10 cellular contexts compared by ENCODE assay signal in genomic region chr4:38105475-38105874, GRCh38.
A peak's percentile ranks its signal among the peaks of the same experiment; 100 is the strongest.
DNase-seq lines count a peak whose midpoint lies in the region; ATAC-seq and TF ChIP-seq lines count a peak whose summit lies in the region.
"Had no signal": no experiment of that assay in that cellular context is flagged by ENCODE, and none has a peak within 500 bp of the region (broad histone marks: within the 10 kb centered on the region; RNA-seq: fewer than 3 reads in every experiment).

No MANE protein-coding gene starts in this region.

- H4K20me1 ChIP-seq in smooth muscle cell (ENCODE audit: low read depth): no peaks in the 10 kb centered on the region

- no peak overlapping the region for H2AFZ ChIP-seq in smooth muscle cell (ENCODE audit: low read depth)

- peaks cover 8% of the 10 kb centered on the region for H3F3A ChIP-seq in smooth muscle cell (ENCODE audit: low read depth)

- no peak overlapping the region for H3K4me2 ChIP-seq in smooth muscle cell

- H3K27me3 ChIP-seq in smooth muscle cell (ENCODE audit: low read depth): no peaks in the 10 kb centered on the region

- peaks cover 4% of the 10 kb centered on the region for H3K4me1 ChIP-seq in smooth muscle cell (ENCODE audit: low read depth)

- H3K4me3 ChIP-seq in smooth muscle cell: no peak overlapping the region

- ATAC-seq in GM18508 (IDR thresholded peaks at IDR 0.05; ENCODE audit: insufficient read depth, unreplicated experiment) (peak; percentile 78), GM19455 (IDR thresholded peaks at IDR 0.05; ENCODE audit: unreplicated experiment) (peak; percentile 90), HG02981 (IDR thresholded peaks at IDR 0.05; ENCODE audit: unreplicated experiment) (peak; percentile 81)

- no peaks in the 10 kb centered on the region for H3K36me3 ChIP-seq in smooth muscle cell (ENCODE audit: low read depth)

- TF ChIP-seq CTCF in smooth muscle cell (IDR thresholded peaks at IDR 0.05; ENCODE audit: borderline replicate concordance, insufficient read depth, poor library complexity, severe bottlenecking): no peak

- no peaks in the 10 kb centered on the region for H3K9me3 ChIP-seq in smooth muscle cell (replicated peaks; ENCODE audit: low read depth)

- 100% methylated on average over 1 of the region's 1 CpG for WGBS in smooth muscle cell (ENCODE audit: low lambda C conversion rate)

- no peaks in the 10 kb centered on the region for H3K79me2 ChIP-seq in smooth muscle cell (ENCODE audit: low read depth)

- DNase-seq in NCI-H2029 (lab: John Stamatoyannopoulos, UW) (peak; percentile 45), NCI-H1105 (lab: John Stamatoyannopoulos, UW) (no peak), smooth muscle cell (lab: John Stamatoyannopoulos, UW; ENCODE audit: unreplicated experiment) (no peak), D341Med (ENCODE audit: low spot score) (no peak), retina (no peak)
- DNase-seq: activated CD4-positive, alpha-beta T cell treated with anti-CD3 and anti-CD28 coated beads for 1 hour; SHP77 had no signal

- H3K27ac ChIP-seq in smooth muscle cell (ENCODE audit: low read depth): no peak overlapping the region

- no peak overlapping the region for H3K9ac ChIP-seq in smooth muscle cell (ENCODE audit: low read depth)
